ENCODE assay signal across 31 cellular contexts in genomic region chr10:132690821-132691610, GRCh38.
DNase-seq lines count a peak whose midpoint lies in the region; ATAC-seq, FAIRE-seq and TF ChIP-seq lines count a peak whose summit lies in the region.
"Had no signal": no experiment of that assay in that cellular context is flagged by ENCODE, and none has a peak within 500 bp of the region (broad histone marks: within the 10 kb centered on the region; RNA-seq: fewer than 3 reads in every experiment).

No MANE protein-coding gene starts in this region.

- H3K4me3 ChIP-seq in dorsolateral prefrontal cortex, result no peak overlapping the region
- H3K4me3 ChIP-seq in kidney (ENCODE audit: low read length in 2 of 2), result no peak overlapping the region
- no peak overlapping the region for H3K4me3 ChIP-seq in spleen
- no peak overlapping the region for H3K4me3 ChIP-seq in SK-N-SH (ENCODE audit: low read depth in 2 of 2, low read length in 1 of 2)
- H3K4me3 ChIP-seq: breast epithelium, neural progenitor cell, PC-9 had no signal

- CTCF ChIA-PET in SK-N-SH (lab: Yijun Ruan, JAX), result no interaction called here

- H3K36me3 ChIP-seq in kidney (ENCODE audit: control insufficient read depth in 1 of 2, insufficient read depth in 2 of 2, low read length in 2 of 2), result peaks cover 0 to 8% of the 10 kb centered on the region in 2 donors
- peaks cover 0 to 37% (median 16%) of the 10 kb centered on the region in 6 donors for H3K36me3 ChIP-seq in spleen
- H3K36me3 ChIP-seq in SK-N-SH (replicated peaks in 1 of 2; ENCODE audit: control insufficient read depth in 1 of 2, insufficient read depth in 2 of 2, low read length in 1 of 2), result peaks cover 0 to 2% of the 10 kb centered on the region in 2 experiments
- H3K36me3 ChIP-seq: breast epithelium, neural progenitor cell had no signal

- H2AFZ ChIP-seq in SK-N-SH (ENCODE audit: low read depth), result no peak overlapping the region
- H2AFZ ChIP-seq: neural progenitor cell, PC-9 had no signal

- no peak for ATAC-seq in HG02798 (IDR thresholded peaks at IDR 0.05; ENCODE audit: poor library complexity, unreplicated experiment)
- ATAC-seq: activated CD4-positive, alpha-beta T cell treated with anti-CD3 and anti-CD28 coated beads for 36 hours; activated CD8-positive, alpha-beta T cell treated with anti-CD3 and anti-CD28 coated beads for 36 hours; activated naive CD4-positive, alpha-beta T cell treated with anti-CD3 and anti-CD28 coated beads, Interleukin-2, amount 50 U/mL, for 72 hours had no signal

- H3K9ac ChIP-seq in kidney (ENCODE audit: low read length in 2 of 2) (no peak overlapping the region), SK-N-SH (no peak overlapping the region)
- H3K9ac ChIP-seq: neural progenitor cell had no signal

- H4K20me1 ChIP-seq in SK-N-SH (ENCODE audit: insufficient read depth), result no peaks in the 10 kb centered on the region

- TF ChIP-seq EP300 in SK-N-SH (IDR thresholded peaks at IDR 0.05; ENCODE audit: borderline replicate concordance in 1 of 2, low read depth in 1 of 2, low read length in 1 of 2), result no peak

- H3K9me2 ChIP-seq in SK-N-SH, result no peaks in the 10 kb centered on the region

- 96 to 98% (median 98%) methylated on average over 56 of the region's 56 CpGs for WGBS in spleen, 5 donors
- 98% methylated on average over 49 of the region's 56 CpGs for WGBS in SK-N-SH (ENCODE audit: low lambda C conversion rate)

- TF ChIP-seq POLR2A in spleen (IDR thresholded peaks at IDR 0.05), result no peak

- H3F3A ChIP-seq in SK-N-SH (replicated peaks; ENCODE audit: insufficient read depth), result no peaks in the 10 kb centered on the region

- no peak for TF ChIP-seq RAD21 in SK-N-SH (IDR thresholded peaks at IDR 0.05; ENCODE audit: low read length)

- POLR2A ChIA-PET in SK-N-SH (lab: Yijun Ruan, JAX), result no interaction called here

- H3K27me3 ChIP-seq in dorsolateral prefrontal cortex, result no peaks in the 10 kb centered on the region
- no peaks in the 10 kb centered on the region for H3K27me3 ChIP-seq in spleen (replicated peaks in 1 of 7)
- no peaks in the 10 kb centered on the region for H3K27me3 ChIP-seq in SK-N-SH (ENCODE audit: insufficient read depth)
- H3K27me3 ChIP-seq: breast epithelium, neural progenitor cell had no signal

- H3K4me1 ChIP-seq in kidney (ENCODE audit: control insufficient read depth in 1 of 2, insufficient read depth in 1 of 2, low read depth in 1 of 2, low read length in 2 of 2), result no peaks in the 10 kb centered on the region
- peaks cover 0 to 1% (median 0%) of the 10 kb centered on the region in 6 donors for H3K4me1 ChIP-seq in spleen
- H3K4me1 ChIP-seq in SK-N-SH (ENCODE audit: control insufficient read depth in 1 of 2, insufficient read depth in 2 of 2, low read depth in 1 of 2, low read length in 1 of 2), result no peaks in the 10 kb centered on the region; a peak in 1 of 4 replicates
- H3K4me1 ChIP-seq: breast epithelium, Caco-2, neural progenitor cell had no signal

- no peak for TF ChIP-seq CTCF in dorsolateral prefrontal cortex (IDR thresholded peaks at IDR 0.05 in 54 of 56, conservative IDR thresholded peaks at IDR 0.05 in 2 of 56; ENCODE audit: low read depth in 1 of 56, partially characterized antibody in 56 of 56)
- TF ChIP-seq CTCF in kidney (IDR thresholded peaks at IDR 0.05; ENCODE audit: borderline replicate concordance, extremely low read depth, insufficient read depth), result no peak
- no peak for TF ChIP-seq CTCF in spleen (IDR thresholded peaks at IDR 0.05 in 8 of 11, conservative IDR thresholded peaks at IDR 0.05 in 3 of 11)
- no peak for TF ChIP-seq CTCF in SK-N-SH (IDR thresholded peaks at IDR 0.05)

- no peaks in the 10 kb centered on the region for H3K79me2 ChIP-seq in SK-N-SH (ENCODE audit: insufficient read depth)

- no peak for FAIRE-seq in kidney (lab: Jason Lieb, UNC)
- FAIRE-seq: H54, urothelium cell line had no signal

- intact Hi-C loops in dorsolateral prefrontal cortex (cut with DNase I), result no loop called here
- intact Hi-C loops in kidney (cut with DNase I), result no loop called here
- intact Hi-C loops in spleen (cut with DNase I; ENCODE audit: low total_unique reads), result no loop called here

- DNase-seq in activated effector memory CD4-positive, alpha-beta T cell treated with anti-CD3 and anti-CD28 coated beads, Interleukin-2, amount 50 U/mL, for 16 hours, result peak; percentile 43
- no peak for DNase-seq in activated effector memory CD4-positive, alpha-beta T cell treated with Interleukin-2 at 50 U/mL for 16 hours
- DNase-seq in dorsolateral prefrontal cortex, result peak in 6 of 10 donors; percentile 15 to 37 (median 24)
- DNase-seq in kidney, result peak; percentile 41
- peak; percentile 45 for DNase-seq in spleen
- DNase-seq in SK-N-SH, result no peak
- no peak for DNase-seq in activated CD4-positive, alpha-beta T cell treated with anti-CD3 and anti-CD28 coated beads for 1 hour
- DNase-seq: activated CD4-positive, alpha-beta T cell treated with anti-CD3 and anti-CD28 coated beads for 36 hours; activated CD8-positive, alpha-beta memory T cell treated with anti-CD3 and anti-CD28 coated beads, Interleukin-2, amount 50 U/mL, for 48 hours; activated CD8-positive, alpha-beta T cell treated with anti-CD3 and anti-CD28 coated beads for 36 hours; amygdala; DMS53; effector memory CD4-positive, alpha-beta T cell; erythroblast; mammary epithelial cell; MM.1S; NCI-H1417 treated with DMSO at 0.1 percent for 48 hours; NCI-H2081; NCI-H226; PC-9; SHP77 treated with DMSO at 0.1 percent for 48 hours; stimulated activated naive CD4-positive, alpha-beta T cell had no signal

- H3K27ac ChIP-seq in dorsolateral prefrontal cortex, result no peak overlapping the region
- H3K27ac ChIP-seq in kidney (ENCODE audit: low read depth in 2 of 2, low read length in 2 of 2), result no peak overlapping the region
- H3K27ac ChIP-seq in spleen, result no peak overlapping the region
- no peak overlapping the region for H3K27ac ChIP-seq in SK-N-SH (ENCODE audit: low read depth in 2 of 2, low read length in 1 of 2)
- H3K27ac ChIP-seq: 22Rv1, breast epithelium, C4-2B, neural progenitor cell, PC-9 had no signal

- H3K9me3 ChIP-seq in kidney (ENCODE audit: control insufficient read depth in 1 of 2, low read length in 2 of 2), result no peaks in the 10 kb centered on the region
- peaks cover 0 to 22% (median 11%) of the 10 kb centered on the region in 8 donors for H3K9me3 ChIP-seq in spleen
- 0 out of 2 replicates have a peak, but pooled peaks cover 4% of the 10 kb centered on the region for H3K9me3 ChIP-seq in SK-N-SH
- H3K9me3 ChIP-seq: breast epithelium, Caco-2 had no signal

- no peak overlapping the region for H3K4me2 ChIP-seq in SK-N-SH
- H3K4me2 ChIP-seq: neural progenitor cell, PC-9 had no signal

TF ChIP-seq in SK-N-SH, 30 proteins besides CTCF, POLR2A, EP300 and RAD21:
- TF ChIP-seq GABPA (IDR thresholded peaks at IDR 0.05; ENCODE audit: low read depth) (no peak), IRF3 (IDR thresholded peaks at IDR 0.05; ENCODE audit: low read depth, low read length) (no peak), NRF1 (IDR thresholded peaks at IDR 0.05; ENCODE audit: low read depth, low read length) (no peak), FOXJ3 (CRISPR knock-in tag; IDR thresholded peaks at IDR 0.05) (no peak), TAF1 (IDR thresholded peaks at IDR 0.05; ENCODE audit: borderline replicate concordance, low read depth, low read length) (no peak), USF2 (IDR thresholded peaks at IDR 0.05; ENCODE audit: borderline replicate concordance, low read depth, low read length) (no peak), MEF2A (IDR thresholded peaks at IDR 0.05; ENCODE audit: borderline replicate concordance, low read depth) (no peak), SIN3A (IDR thresholded peaks at IDR 0.05; ENCODE audit: borderline replicate concordance, low read depth, low read length) (no peak), RCOR1 (IDR thresholded peaks at IDR 0.05; ENCODE audit: low read length) (no peak)

Comparison
In these comparisons a context has a peak if more than half of its experiments do, and no peak if none do; other contexts are left out.
1. DNase-seq: peak in activated effector memory CD4-positive, alpha-beta T cell treated with anti-CD3 and anti-CD28 coated beads, Interleukin-2, amount 50 U/mL, for 16 hours (single experiment), dorsolateral prefrontal cortex (6 of 10), kidney (single experiment) and spleen (single experiment); none in activated effector memory CD4-positive, alpha-beta T cell treated with Interleukin-2 at 50 U/mL for 16 hours (single experiment), SK-N-SH (single experiment) and activated CD4-positive, alpha-beta T cell treated with anti-CD3 and anti-CD28 coated beads for 1 hour (single experiment).